Comparison of ENCODE assay signal across 1 cellular context in genomic region chr10:98382691-98383101, GRCh38.
TF ChIP-seq lines count a peak whose summit lies in the region.

No MANE protein-coding gene starts in this region.

TF ChIP-seq in HCT116, 20 proteins besides CTCF, POLR2A, EP300 and RAD21 (continued from another document):
- TF ChIP-seq ZBTB33 (IDR thresholded peaks at IDR 0.05; ENCODE audit: extremely low read depth, insufficient replicate concordance, low read length) (no peak), YY1 (IDR thresholded peaks at IDR 0.05; ENCODE audit: extremely low read depth, insufficient replicate concordance, low read depth, low read length) (no peak), ELF1 (IDR thresholded peaks at IDR 0.05; ENCODE audit: borderline replicate concordance, low read depth) (no peak)
